In genomic region chr20:3712279-3712873, GRCh38 we compare ENCODE assay signal across 15 cellular contexts. TPM values are rescaled to one million over a fixed set of nuclear protein-coding genes. Genes with fewer than 3 reads are reported as not detected.
DNase-seq lines count a peak whose midpoint lies in the region; ATAC-seq and TF ChIP-seq lines count a peak whose summit lies in the region.
"Had no signal": no experiment of that assay in that cellular context is flagged by ENCODE, and none has a peak within 500 bp of the region (broad histone marks: within the 10 kb centered on the region; RNA-seq: fewer than 3 reads in every experiment).

Gene SIGLEC1 (minus strand): TSS chr20:3712600. CDS start chr20:3707128, 5,472 bp downstream.

- H2AFZ ChIP-seq in osteoblast (ENCODE audit: low read length), result no peak within 1 kb of the TSS

- H3K4me2 ChIP-seq in osteoblast (ENCODE audit: insufficient read depth, low read length), result no peak within 1 kb of the TSS

- H3K27me3 ChIP-seq in left ventricle myocardium inferior (ENCODE audit: low read depth) (no peaks in the 10 kb centered on the region), osteoblast (ENCODE audit: insufficient read depth, low read length) (no peaks in the 10 kb centered on the region), aorta (ENCODE audit: control insufficient read depth in 1 of 2, insufficient read depth in 2 of 2, low read length in 1 of 2) (no peaks in the 10 kb centered on the region)
- H3K27me3 ChIP-seq: breast epithelium, thyroid gland had no signal

- H3K4me3 ChIP-seq in left ventricle myocardium inferior, result peak within 1 kb of the TSS; percentile 37
- no peak within 1 kb of the TSS for H3K4me3 ChIP-seq in osteoblast (ENCODE audit: insufficient read depth, low read length)
- H3K4me3 ChIP-seq in aorta (ENCODE audit: low read length in 2 of 2), result no peak within 1 kb of the TSS
- H3K4me3 ChIP-seq: thyroid gland had no signal

- no peaks in the 10 kb centered on the region for H4K20me1 ChIP-seq in osteoblast (ENCODE audit: insufficient read depth, low read length)

- DNase-seq in Right ventricle myocardium inferior (ENCODE audit: missing footprints), result peak; percentile 86
- no peak for DNase-seq in cardiac septum (ENCODE audit: low spot score)
- DNase-seq in left ventricle myocardium inferior, result peak; percentile 70
- DNase-seq in osteoblast (ENCODE audit: insufficient read length, low spot score, missing footprints), result peak; percentile 32
- DNase-seq in aorta, result peak in 1 of 2 donors; percentile 92
- DNase-seq: activated CD4-positive, CD25-positive, alpha-beta regulatory T cell; NCI-H1694; NCI-H526 treated with DMSO at 0.1 percent for 48 hours had no signal

- TF ChIP-seq CTCF in left ventricle myocardium inferior (IDR thresholded peaks at IDR 0.05; ENCODE audit: borderline replicate concordance), result no peak
- no peak for TF ChIP-seq CTCF in osteoblast (IDR thresholded peaks at IDR 0.05; ENCODE audit: extremely low read depth, low read depth, low read length)

- 89 to 91% methylated on average over 14 to 15 of the region's 15 CpGs for WGBS in aorta, 2 donors

- H3K4me1 ChIP-seq in left ventricle myocardium inferior, result peaks cover 17% of the 10 kb centered on the region
- no peaks in the 10 kb centered on the region for H3K4me1 ChIP-seq in osteoblast (ENCODE audit: insufficient read depth, low read length)
- no peaks in the 10 kb centered on the region for H3K4me1 ChIP-seq in aorta (ENCODE audit: control insufficient read depth in 1 of 2, insufficient read depth in 2 of 2, low read length in 2 of 2)

- no peaks in the 10 kb centered on the region for H3K9me3 ChIP-seq in left ventricle myocardium inferior (replicated peaks)
- H3K9me3 ChIP-seq in osteoblast (ENCODE audit: low read depth, low read length), result no peaks in the 10 kb centered on the region
- H3K9me3 ChIP-seq in aorta (ENCODE audit: control insufficient read depth, low read length), result no peaks in the 10 kb centered on the region
- H3K9me3 ChIP-seq: breast epithelium, thyroid gland had no signal

- peak; percentile 58 for ATAC-seq in Right ventricle myocardium inferior
- peak; percentile 54 for ATAC-seq in aorta (ENCODE audit: low FRiP score)
- no peak for ATAC-seq in HG03457 (IDR thresholded peaks at IDR 0.05; ENCODE audit: unreplicated experiment)
- no peak for ATAC-seq in GM18861 (IDR thresholded peaks at IDR 0.05; ENCODE audit: unreplicated experiment)
- ATAC-seq in GM21367 (IDR thresholded peaks at IDR 0.05; ENCODE audit: unreplicated experiment), result no peak

- H3K79me2 ChIP-seq in osteoblast (ENCODE audit: insufficient read depth, low read length), result no peaks in the 10 kb centered on the region

- H3K36me3 ChIP-seq in left ventricle myocardium inferior, result no peaks in the 10 kb centered on the region
- no peaks in the 10 kb centered on the region for H3K36me3 ChIP-seq in osteoblast (ENCODE audit: insufficient read depth, low read length)
- no peaks in the 10 kb centered on the region for H3K36me3 ChIP-seq in aorta (ENCODE audit: control insufficient read depth in 1 of 2, insufficient read depth in 2 of 2, low read length in 1 of 2)
- H3K36me3 ChIP-seq: breast epithelium, thyroid gland had no signal

- peak within 1 kb of the TSS; percentile 39 for H3K27ac ChIP-seq in left ventricle myocardium inferior (replicated peaks)
- no peak within 1 kb of the TSS for H3K27ac ChIP-seq in osteoblast (ENCODE audit: low read depth, low read length)
- H3K27ac ChIP-seq in aorta (ENCODE audit: low read depth in 1 of 2, low read length in 2 of 2), result no peak within 1 kb of the TSS
- H3K27ac ChIP-seq: 22Rv1, breast epithelium, thyroid gland had no signal

- intact Hi-C loops in Right ventricle myocardium inferior (cut with DNase I) (no loop called here), cardiac septum (cut with DNase I) (loop anchor here (5.0 to 10.0 kb wide), 2 partner anchors 55 to 352 kb away; partner anchors contain the start of gene ADISSP), left ventricle myocardium inferior (cut with micrococcal nuclease) (no loop called here), aorta (cut with DNase I) (no loop called here)

RNA-seq across cellular contexts. Expression of gene SIGLEC1, which starts in this region (rescaled TPM):
- total RNA-seq in Right ventricle myocardium inferior, result 9.5 TPM
- total RNA-seq in cardiac septum, result 2.4 TPM
- 6.4 TPM for total RNA-seq in left ventricle myocardium inferior
- total RNA-seq in osteoblast, result under 0.01 TPM in 1 of 2 replicates, not detected in the other
- 10 to 100 TPM; 16.8 to 55.8 TPM for total RNA-seq in aorta
- polyA plus RNA-seq in aorta, result 1 to 10 TPM; 2.8 to 4.5 TPM
- total RNA-seq: H4 had no signal

Comparison
In these comparisons a context has a peak if more than half of its experiments do, and no peak if none do; other contexts are left out.
1. Peak in DNase-seq in osteoblast; RNA of the gene not detected or under 1 TPM.
2. ATAC-seq: peak in Right ventricle myocardium inferior (single experiment) and aorta (single experiment); none in HG03457 (single experiment), GM18861 (single experiment) and GM21367 (single experiment).